In the genomic region with DNA sequence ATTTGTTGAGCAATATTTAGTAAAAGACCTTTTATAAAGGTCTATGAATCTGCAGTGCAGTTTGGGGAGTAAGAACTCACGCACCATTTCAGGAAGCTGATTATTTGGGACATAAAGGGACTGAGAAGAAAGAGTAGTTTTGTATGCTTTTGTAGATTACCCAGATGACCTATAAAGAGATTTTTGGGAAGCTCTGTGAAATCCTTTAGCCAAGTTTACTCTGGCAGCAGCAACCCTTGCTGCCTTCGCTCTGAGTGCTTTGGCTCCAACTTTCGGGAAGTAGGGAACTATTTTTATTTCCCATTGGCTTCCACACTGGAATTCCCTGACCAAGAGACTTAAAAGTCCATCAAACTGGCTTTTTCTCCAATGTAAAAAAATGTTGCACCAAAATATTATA, we compare ENCODE assay signal across 10 cellular contexts.
"Had no signal": no experiment of that assay in that cellular context is flagged by ENCODE, and none has a peak within 500 bp of the region (broad histone marks: within the 10 kb centered on the region; RNA-seq: fewer than 3 reads in every experiment).

No MANE protein-coding gene starts in this region.

- H3K4me1 ChIP-seq: HAP-1 had no signal

- ATAC-seq: HCT116 had no signal

- H3K4me1 Mint-ChIP-seq: IgD-negative memory B cell had no signal

- DNase-seq: GM23248, GOT3, H7, HFFc6, KBM-7 had no signal

- H3K27ac Mint-ChIP-seq: HFFc6, IgD-negative memory B cell had no signal

- H3K27ac ChIP-seq: GM23248, HL-60 had no signal

- H3K4me3 Mint-ChIP-seq: HFFc6, IgD-negative memory B cell had no signal

- H3K36me3 ChIP-seq: HAP-1 had no signal

- H3K9ac ChIP-seq: GM23248 had no signal

- H2AFZ ChIP-seq: GM23248 had no signal

- H3K27me3 Mint-ChIP-seq: IgD-negative memory B cell had no signal

- FAIRE-seq: HTR-8/SVneo had no signal

- H3K9me3 ChIP-seq: HAP-1 had no signal

- H3K36me3 Mint-ChIP-seq: IgD-negative memory B cell had no signal

- H3K4me3 ChIP-seq: GM23248, HAP-1 had no signal
